In the genomic region with DNA sequence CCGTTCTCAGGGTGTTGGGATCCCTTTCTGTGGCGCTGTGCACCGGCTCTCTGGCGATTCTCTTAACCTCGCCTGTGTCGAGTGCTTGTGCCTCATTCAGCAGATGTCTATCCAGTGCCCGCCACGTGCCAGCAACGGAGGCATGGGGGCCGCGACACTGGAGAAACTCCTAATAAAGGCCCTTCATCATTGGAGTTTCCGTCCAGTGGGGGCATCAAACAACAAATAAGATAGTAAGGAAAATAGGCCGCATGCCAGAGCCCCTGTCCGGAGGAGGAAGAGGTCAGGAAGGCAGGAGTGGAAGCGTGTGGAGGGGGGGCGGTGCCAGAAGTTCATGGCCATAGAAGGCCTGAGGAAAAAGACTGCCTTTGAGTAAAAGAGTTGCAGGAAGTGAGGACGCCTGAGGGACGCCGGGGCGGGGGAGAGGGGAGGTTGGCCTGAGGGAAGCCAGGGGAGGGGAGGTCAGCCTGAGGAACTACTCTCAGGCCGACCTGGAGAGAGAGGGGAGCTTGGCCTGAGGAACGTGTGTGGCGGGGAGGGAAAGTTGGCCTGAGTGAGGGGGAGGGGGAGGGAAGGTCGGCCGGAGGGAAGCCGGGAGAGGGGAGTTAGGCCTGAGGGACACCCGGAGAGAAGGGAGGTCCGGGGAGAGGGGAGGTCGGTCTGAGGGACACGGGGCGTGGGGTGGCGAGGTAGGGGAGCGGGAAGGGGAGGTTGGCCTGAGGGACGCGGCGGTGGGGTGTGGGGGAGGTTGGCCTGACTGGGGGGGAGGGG, we compare ENCODE assay signal across 1 cellular context.
TF ChIP-seq lines count a peak whose summit lies in the region.

No MANE protein-coding gene starts in this region.

TF ChIP-seq in GM23338, 12 proteins besides CTCF, POLR2A, EP300 and RAD21 (continued from another document):
- TF ChIP-seq, protein P1, sequence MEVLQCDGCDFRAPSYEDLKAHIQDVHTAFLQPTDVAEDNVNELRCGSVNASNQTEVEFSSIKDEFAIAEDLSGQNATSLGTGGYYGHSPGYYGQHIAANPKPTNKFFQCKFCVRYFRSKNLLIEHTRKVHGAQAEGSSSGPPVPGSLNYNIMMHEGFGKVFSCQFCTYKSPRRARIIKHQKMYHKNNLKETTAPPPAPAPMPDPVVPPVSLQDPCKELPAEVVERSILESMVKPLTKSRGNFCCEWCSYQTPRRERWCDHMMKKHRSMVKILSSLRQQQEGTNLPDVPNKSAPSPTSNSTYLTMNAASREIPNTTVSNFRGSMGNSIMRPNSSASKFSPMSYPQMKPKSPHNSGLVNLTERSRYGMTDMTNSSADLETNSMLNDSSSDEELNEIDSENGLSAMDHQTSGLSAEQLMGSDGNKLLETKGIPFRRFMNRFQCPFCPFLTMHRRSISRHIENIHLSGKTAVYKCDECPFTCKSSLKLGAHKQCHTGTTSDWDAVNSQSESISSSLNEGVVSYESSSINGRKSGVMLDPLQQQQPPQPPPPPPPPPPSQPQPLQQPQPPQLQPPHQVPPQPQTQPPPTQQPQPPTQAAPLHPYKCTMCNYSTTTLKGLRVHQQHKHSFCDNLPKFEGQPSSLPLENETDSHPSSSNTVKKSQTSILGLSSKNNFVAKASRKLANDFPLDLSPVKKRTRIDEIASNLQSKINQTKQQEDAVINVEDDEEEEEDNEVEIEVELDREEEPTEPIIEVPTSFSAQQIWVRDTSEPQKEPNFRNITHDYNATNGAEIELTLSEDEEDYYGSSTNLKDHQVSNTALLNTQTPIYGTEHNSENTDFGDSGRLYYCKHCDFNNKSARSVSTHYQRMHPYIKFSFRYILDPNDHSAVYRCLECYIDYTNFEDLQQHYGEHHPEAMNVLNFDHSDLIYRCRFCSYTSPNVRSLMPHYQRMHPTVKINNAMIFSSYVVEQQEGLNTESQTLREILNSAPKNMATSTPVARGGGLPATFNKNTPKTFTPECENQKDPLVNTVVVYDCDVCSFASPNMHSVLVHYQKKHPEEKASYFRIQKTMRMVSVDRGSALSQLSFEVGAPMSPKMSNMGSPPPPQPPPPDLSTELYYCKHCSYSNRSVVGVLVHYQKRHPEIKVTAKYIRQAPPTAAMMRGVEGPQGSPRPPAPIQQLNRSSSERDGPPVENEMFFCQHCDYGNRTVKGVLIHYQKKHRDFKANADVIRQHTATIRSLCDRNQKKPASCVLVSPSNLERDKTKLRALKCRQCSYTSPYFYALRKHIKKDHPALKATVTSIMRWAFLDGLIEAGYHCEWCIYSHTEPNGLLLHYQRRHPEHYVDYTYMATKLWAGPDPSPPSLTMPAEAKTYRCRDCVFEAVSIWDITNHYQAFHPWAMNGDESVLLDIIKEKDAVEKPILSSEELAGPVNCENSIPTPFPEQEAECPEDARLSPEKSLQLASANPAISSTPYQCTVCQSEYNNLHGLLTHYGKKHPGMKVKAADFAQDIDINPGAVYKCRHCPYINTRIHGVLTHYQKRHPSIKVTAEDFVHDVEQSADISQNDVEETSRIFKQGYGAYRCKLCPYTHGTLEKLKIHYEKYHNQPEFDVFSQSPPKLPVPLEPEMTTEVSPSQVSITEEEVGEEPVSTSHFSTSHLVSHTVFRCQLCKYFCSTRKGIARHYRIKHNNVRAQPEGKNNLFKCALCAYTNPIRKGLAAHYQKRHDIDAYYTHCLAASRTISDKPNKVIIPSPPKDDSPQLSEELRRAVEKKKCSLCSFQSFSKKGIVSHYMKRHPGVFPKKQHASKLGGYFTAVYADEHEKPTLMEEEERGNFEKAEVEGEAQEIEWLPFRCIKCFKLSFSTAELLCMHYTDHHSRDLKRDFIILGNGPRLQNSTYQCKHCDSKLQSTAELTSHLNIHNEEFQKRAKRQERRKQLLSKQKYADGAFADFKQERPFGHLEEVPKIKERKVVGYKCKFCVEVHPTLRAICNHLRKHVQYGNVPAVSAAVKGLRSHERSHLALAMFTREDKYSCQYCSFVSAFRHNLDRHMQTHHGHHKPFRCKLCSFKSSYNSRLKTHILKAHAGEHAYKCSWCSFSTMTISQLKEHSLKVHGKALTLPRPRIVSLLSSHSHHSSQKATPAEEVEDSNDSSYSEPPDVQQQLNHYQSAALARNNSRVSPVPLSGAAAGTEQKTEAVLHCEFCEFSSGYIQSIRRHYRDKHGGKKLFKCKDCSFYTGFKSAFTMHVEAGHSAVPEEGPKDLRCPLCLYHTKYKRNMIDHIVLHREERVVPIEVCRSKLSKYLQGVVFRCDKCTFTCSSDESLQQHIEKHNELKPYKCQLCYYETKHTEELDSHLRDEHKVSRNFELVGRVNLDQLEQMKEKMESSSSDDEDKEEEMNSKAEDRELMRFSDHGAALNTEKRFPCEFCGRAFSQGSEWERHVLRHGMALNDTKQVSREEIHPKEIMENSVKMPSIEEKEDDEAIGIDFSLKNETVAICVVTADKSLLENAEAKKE (CRISPR knock-in tag; IDR thresholded peaks at IDR 0.05), result no peak
